8 cellular contexts compared by ENCODE assay signal in the genomic region with DNA sequence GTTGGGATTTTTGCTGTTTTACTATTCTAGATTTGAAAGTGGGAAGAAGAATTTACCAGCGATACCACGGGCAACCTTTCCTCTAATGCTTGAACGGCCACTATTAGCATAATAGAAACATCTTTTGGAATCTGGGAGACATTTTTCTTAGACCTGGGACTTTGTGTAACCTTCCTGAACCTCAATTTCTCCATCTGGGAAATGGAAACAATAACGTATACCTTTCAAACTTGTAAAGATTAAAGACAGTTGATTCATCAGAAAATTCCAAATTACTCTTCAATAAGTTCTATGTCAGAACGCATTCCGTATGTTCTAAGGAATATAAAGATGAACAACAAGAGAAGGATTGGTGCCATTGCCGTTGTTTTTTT. TPM values are rescaled to one million over a fixed set of nuclear protein-coding genes. Genes with fewer than 3 reads are reported as not detected.
DNase-seq lines count a peak whose midpoint lies in the region; ATAC-seq, FAIRE-seq and TF ChIP-seq lines count a peak whose summit lies in the region.

No MANE protein-coding gene starts in this region.

- POLR2A ChIA-PET in endothelial cell of umbilical vein (lab: Charles Lee) (no interaction called here), SK-N-SH (lab: Yijun Ruan, JAX) (no interaction called here)

- no peak for FAIRE-seq in endothelial cell of umbilical vein (lab: Jason Lieb, UNC)

- H3K4me2 ChIP-seq in endothelial cell of umbilical vein (ENCODE audit: insufficient read depth, low read length) (peak overlapping the region; percentile 68), neuronal stem cell (ENCODE audit: insufficient read depth, low read length, poor library complexity, severe bottlenecking) (peak overlapping the region; percentile 83), SK-N-SH (no peak overlapping the region)

- no peak for TF ChIP-seq EP300 in SK-N-SH (IDR thresholded peaks at IDR 0.05; ENCODE audit: borderline replicate concordance in 1 of 2, low read depth in 1 of 2, low read length in 1 of 2)

- DNase-seq in CD14-positive monocyte (ENCODE audit: low spot score) (no peak), NT2/D1 (ENCODE audit: low read depth, low spot score) (no peak), endothelial cell of umbilical vein (ENCODE audit: low read depth, low spot score) (no peak), neuronal stem cell (ENCODE audit: low spot score) (no peak), EL (no peak), SK-N-SH (no peak), iPS-NIHi7 (ENCODE audit: extremely low spot score) (no peak)

- no peaks in the 10 kb centered on the region for H3K79me1 ChIP-seq in neuronal stem cell (ENCODE audit: low read depth, low read length)

- TF ChIP-seq CTCF in CD14-positive monocyte (IDR thresholded peaks at IDR 0.05) (no peak), endothelial cell of umbilical vein (IDR thresholded peaks at IDR 0.05; ENCODE audit: extremely low read depth in 1 of 2, insufficient read depth in 1 of 2, low read depth in 1 of 2, low read length in 2 of 2) (no peak), SK-N-SH (IDR thresholded peaks at IDR 0.05) (no peak)

- no peak overlapping the region for H3K4ac ChIP-seq in neuronal stem cell (ENCODE audit: low read length)

- intact Hi-C loops in CD14-positive monocyte (cut with micrococcal nuclease): no loop called here
- intact Hi-C loops in endothelial cell of umbilical vein (cut with micrococcal nuclease): loop anchor here (5.0 kb wide), 3 partner anchors 69 to 349 kb away; no protein-coding TSS in a partner anchor

- no peak overlapping the region for H2AK5ac ChIP-seq in neuronal stem cell (ENCODE audit: low read depth, low read length)

- H3K4me1 Mint-ChIP-seq in CD14-positive monocyte: peaks cover 10% of the 10 kb centered on the region

- H3K4me1 ChIP-seq in NT2/D1 (ENCODE audit: insufficient read depth, insufficient read length) (no peaks in the 10 kb centered on the region), endothelial cell of umbilical vein (ENCODE audit: control insufficient read depth, extremely low read depth, insufficient read depth, low read length) (peaks cover 4% of the 10 kb centered on the region), neuronal stem cell (ENCODE audit: control insufficient read depth in 2 of 2, insufficient read depth in 1 of 2, low read depth in 1 of 2, low read length in 2 of 2) (no peaks in the 10 kb centered on the region), SK-N-SH (ENCODE audit: control insufficient read depth in 1 of 2, insufficient read depth in 2 of 2, low read depth in 1 of 2, low read length in 1 of 2) (no peaks in the 10 kb centered on the region)

- peaks cover 0 to 2% (median 0%) of the 10 kb centered on the region in 3 donors for H3K27me3 Mint-ChIP-seq in CD14-positive monocyte (ENCODE audit: low read depth in 3 of 3)

- peak overlapping the region; percentile 92 to 93 for H3K4me3 Mint-ChIP-seq in CD14-positive monocyte

- no peak for TF ChIP-seq POLR2A in endothelial cell of umbilical vein (IDR thresholded peaks at IDR 0.05; ENCODE audit: low read depth, low read length)

- no TSS peak for BruUV-seq in endothelial cell of umbilical vein (replicated peaks; lab: Mats Ljungman, UMichigan)

- dilution Hi-C loops in endothelial cell of umbilical vein (cut with MboI; ENCODE audit: extremely low pct_ligation_motif_present, low sequenced_read_pairs): no loop called here

- H3K27ac ChIP-seq in endothelial cell of umbilical vein (ENCODE audit: insufficient read depth, low read depth, low read length) (no peak overlapping the region), neuronal stem cell (replicated peaks; ENCODE audit: low read length) (no peak overlapping the region), SK-N-SH (ENCODE audit: low read depth in 2 of 2, low read length in 1 of 2) (no peak overlapping the region)

- H3K27ac Mint-ChIP-seq in CD14-positive monocyte: peak overlapping the region in 6 of 7 donors; percentile 83 to 94 (median 90)

- H4K8ac ChIP-seq in neuronal stem cell (ENCODE audit: low read depth, low read length): no peak overlapping the region

- H2BK12ac ChIP-seq in neuronal stem cell (ENCODE audit: low read length): no peak overlapping the region

- H3K36me3 Mint-ChIP-seq in CD14-positive monocyte: no peaks in the 10 kb centered on the region

- no peak for TF ChIP-seq RAD21 in SK-N-SH (IDR thresholded peaks at IDR 0.05; ENCODE audit: low read length)

- no peak overlapping the region for H3K23ac ChIP-seq in neuronal stem cell (ENCODE audit: low read depth, low read length, poor library complexity)

- no peaks in the 10 kb centered on the region for H3K9me1 ChIP-seq in endothelial cell of umbilical vein (replicated peaks; ENCODE audit: control insufficient read depth, extremely low read depth, insufficient read depth, low read length)

- H3K9me3 Mint-ChIP-seq in CD14-positive monocyte: peaks cover 0 to 3% (median 0%) of the 10 kb centered on the region in 7 donors

- H3K9me3 ChIP-seq in NT2/D1 (ENCODE audit: insufficient read depth, low read length) (no peaks in the 10 kb centered on the region), endothelial cell of umbilical vein (replicated peaks; ENCODE audit: control insufficient read depth, insufficient read depth, low read length) (no peaks in the 10 kb centered on the region), neuronal stem cell (replicated peaks in 1 of 2; ENCODE audit: control insufficient read depth in 2 of 2, insufficient read depth in 1 of 2, low read depth in 1 of 2, low read length in 2 of 2) (no peaks in the 10 kb centered on the region), SK-N-SH (no peaks in the 10 kb centered on the region)

- no peaks in the 10 kb centered on the region for H4K20me1 ChIP-seq in endothelial cell of umbilical vein (replicated peaks; ENCODE audit: control insufficient read depth, extremely low read depth, insufficient read depth, low read length)
- H4K20me1 ChIP-seq in SK-N-SH (ENCODE audit: insufficient read depth): no peaks in the 10 kb centered on the region

- CTCF ChIA-PET in endothelial cell of umbilical vein (lab: Charles Lee) (interaction anchor here (0.6 to 2.4 kb wide), 53 partner anchors 8 to 996 kb away, joined by 3 to 43 read pairs (median 4); partner anchors contain the start of gene CH25H), SK-N-SH (lab: Yijun Ruan, JAX) (interaction anchor here (0.9 to 1.0 kb wide), 2 partner anchors 10 to 16 kb away, joined by 3 read pairs; no protein-coding TSS in a partner anchor)

- H2AFZ ChIP-seq in endothelial cell of umbilical vein (ENCODE audit: low read depth, low read length): peak overlapping the region; percentile 95
- peak overlapping the region; percentile 66 for H2AFZ ChIP-seq in neuronal stem cell (ENCODE audit: low read length)
- H2AFZ ChIP-seq in SK-N-SH (ENCODE audit: low read depth): no peak overlapping the region

- WGBS in neuronal stem cell (ENCODE audit: extremely low coverage in 2 of 2, insufficient read length in 2 of 2, insufficient replicate concordance in 1 of 2), 2 donors: no CpG with 5 or more reads among the region's 7 CpGs
- WGBS in SK-N-SH (ENCODE audit: low lambda C conversion rate): 82% methylated on average over 7 of the region's 7 CpGs

- H3K9ac ChIP-seq in NT2/D1 (ENCODE audit: insufficient read length, low read depth) (no peak overlapping the region), endothelial cell of umbilical vein (replicated peaks; ENCODE audit: extremely low read depth, insufficient read depth, low read length) (peak overlapping the region; percentile 60), neuronal stem cell (ENCODE audit: low read depth, low read length, poor library complexity) (no peak overlapping the region), SK-N-SH (no peak overlapping the region)

- no peaks in the 10 kb centered on the region; the same call in 1 of the 2 replicates for H3K9me2 ChIP-seq in SK-N-SH

- no peaks in the 10 kb centered on the region for H3K79me2 ChIP-seq in endothelial cell of umbilical vein (ENCODE audit: control insufficient read depth, insufficient read depth, low read length)
- no peaks in the 10 kb centered on the region for H3K79me2 ChIP-seq in SK-N-SH (ENCODE audit: insufficient read depth)

- no peak overlapping the region for H3K18ac ChIP-seq in neuronal stem cell (ENCODE audit: low read length)

- ATAC-seq in HG02870 (IDR thresholded peaks at IDR 0.05; ENCODE audit: unreplicated experiment): no peak

- H3K14ac ChIP-seq in neuronal stem cell (ENCODE audit: low read length): no peak overlapping the region

- H3K4me3 ChIP-seq in NT2/D1 (ENCODE audit: insufficient read length, low read depth) (peak overlapping the region; percentile 15), endothelial cell of umbilical vein (replicated peaks in 1 of 3; ENCODE audit: insufficient read depth in 1 of 3, low read depth in 1 of 3, low read length in 3 of 3) (peak overlapping the region; percentile 42 to 62 (median 47)), neuronal stem cell (ENCODE audit: low read length in 2 of 2) (peak overlapping the region in 1 of 2 donors; percentile 88), SK-N-SH (ENCODE audit: low read depth in 2 of 2, low read length in 1 of 2) (no peak overlapping the region)

- H3F3A ChIP-seq in SK-N-SH (replicated peaks; ENCODE audit: insufficient read depth): no peaks in the 10 kb centered on the region

- no peak overlapping the region for H4K91ac ChIP-seq in neuronal stem cell (ENCODE audit: low read depth, low read length, poor library complexity)

- H2BK5ac ChIP-seq in neuronal stem cell (ENCODE audit: low read length): no peak overlapping the region

- no peaks in the 10 kb centered on the region for H3K27me3 ChIP-seq in NT2/D1 (ENCODE audit: insufficient read depth, insufficient read length)
- H3K27me3 ChIP-seq in endothelial cell of umbilical vein (ENCODE audit: control insufficient read depth in 2 of 2, insufficient read depth in 2 of 2, low read length in 2 of 2): no peaks in the 10 kb centered on the region
- H3K27me3 ChIP-seq in neuronal stem cell (ENCODE audit: control insufficient read depth in 3 of 3, insufficient read depth in 3 of 3, low read depth in 1 of 3, low read length in 3 of 3): no peaks in the 10 kb centered on the region
- no peaks in the 10 kb centered on the region for H3K27me3 ChIP-seq in SK-N-SH (ENCODE audit: insufficient read depth)

- H2BK120ac ChIP-seq in neuronal stem cell (ENCODE audit: low read depth, low read length): no peak overlapping the region

- H2BK15ac ChIP-seq in neuronal stem cell (ENCODE audit: low read length): no peak overlapping the region

- no peaks in the 10 kb centered on the region for H3K36me3 ChIP-seq in NT2/D1 (ENCODE audit: insufficient read depth, insufficient read length, low read length)
- no peaks in the 10 kb centered on the region for H3K36me3 ChIP-seq in endothelial cell of umbilical vein (ENCODE audit: control insufficient read depth in 2 of 2, extremely low read depth in 1 of 2, insufficient read depth in 2 of 2, low read length in 2 of 2)
- no peaks in the 10 kb centered on the region for H3K36me3 ChIP-seq in neuronal stem cell (replicated peaks in 1 of 2; ENCODE audit: control insufficient read depth in 2 of 2, insufficient read depth in 2 of 2, low read length in 2 of 2)
- H3K36me3 ChIP-seq in SK-N-SH (replicated peaks in 1 of 2; ENCODE audit: control insufficient read depth in 1 of 2, insufficient read depth in 2 of 2, low read length in 1 of 2): no peaks in the 10 kb centered on the region

RNA-seq across cellular contexts. Expression of gene RNLS, which starts 0.5 kb away (rescaled TPM):
- polyA plus RNA-seq in CD14-positive monocyte (1 to 10 TPM; 3.3 to 3.7 TPM), endothelial cell of umbilical vein (3.5 and 4.6 TPM in 2 replicates), SK-N-SH (2012; rRNA removed) (not detected in 2 replicates)
- total RNA-seq in endothelial cell of umbilical vein: 2.5 and 3.6 TPM in 2 replicates
- polyA plus RNA-seq in endothelial cell of umbilical vein (2011; cell fraction: cytosol; rRNA removed): 4.1 and 4.3 TPM in 2 replicates
- 2.2 TPM in 2 replicates for polyA plus RNA-seq in endothelial cell of umbilical vein (2011; cell fraction: nucleus; rRNA removed)
- 3.4 and 4.6 TPM in 2 replicates for polyA plus RNA-seq in endothelial cell of umbilical vein (2012)
- 4.6 and 7.7 TPM in 2 replicates for polyA minus RNA-seq in endothelial cell of umbilical vein
- not detected for polyA minus RNA-seq in endothelial cell of umbilical vein (2011; cell fraction: cytosol; rRNA and poly(A)+ RNA removed)
- 6.8 and 11.1 TPM in 2 replicates for polyA minus RNA-seq in endothelial cell of umbilical vein (2011; cell fraction: nucleus; rRNA and poly(A)+ RNA removed)
- 7.2 TPM for polyA plus RNA-seq in neuronal stem cell (2013, experiment 1 of 2)
- polyA plus RNA-seq in neuronal stem cell (2013, experiment 2 of 2): 6.8 TPM
- polyA plus RNA-seq in SK-N-SH (2012; cell fraction: cytosol; rRNA removed): 0.01 TPM in 1 of 2 replicates, not detected in the other
- not detected in 2 replicates for polyA plus RNA-seq in SK-N-SH (2012; cell fraction: nucleus; rRNA removed)

RNA-seq across cellular contexts. Expression of gene LIPJ, which starts 3.0 kb away (rescaled TPM):
- polyA plus RNA-seq in CD14-positive monocyte (not detected), endothelial cell of umbilical vein (not detected in 2 replicates), SK-N-SH (2012; rRNA removed) (not detected in 2 replicates)
- total RNA-seq in endothelial cell of umbilical vein: 0.09 TPM in 1 of 2 replicates, not detected in the other
- not detected in 2 replicates for polyA plus RNA-seq in endothelial cell of umbilical vein (2011; cell fraction: cytosol; rRNA removed)
- polyA plus RNA-seq in endothelial cell of umbilical vein (2011; cell fraction: nucleus; rRNA removed): 0.10 TPM in 1 of 2 replicates, not detected in the other
- polyA plus RNA-seq in endothelial cell of umbilical vein (2012): 0.09 TPM in 1 of 2 replicates, not detected in the other
- polyA minus RNA-seq in endothelial cell of umbilical vein: not detected in 2 replicates
- polyA minus RNA-seq in endothelial cell of umbilical vein (2011; cell fraction: cytosol; rRNA and poly(A)+ RNA removed): not detected
- not detected in 2 replicates for polyA minus RNA-seq in endothelial cell of umbilical vein (2011; cell fraction: nucleus; rRNA and poly(A)+ RNA removed)
- 0.04 TPM for polyA plus RNA-seq in neuronal stem cell (2013, experiment 1 of 2)
- polyA plus RNA-seq in neuronal stem cell (2013, experiment 2 of 2): 0.04 TPM
- polyA plus RNA-seq in SK-N-SH (2012; cell fraction: cytosol; rRNA removed): not detected in 2 replicates
- not detected in 2 replicates for polyA plus RNA-seq in SK-N-SH (2012; cell fraction: nucleus; rRNA removed)

Comparison
In these comparisons a context has a peak if more than half of its experiments do, and no peak if none do; other contexts are left out.
1. H3K4me3 ChIP-seq: peak in NT2/D1 (single experiment) and endothelial cell of umbilical vein (3 of 3); none in SK-N-SH (0 of 2).